In genomic region chr6:110130362-110130761, GRCh38 we compare ENCODE assay signal across 30 cellular contexts. TPM values are rescaled to one million over a fixed set of nuclear protein-coding genes. Genes with fewer than 3 reads are reported as not detected.
DNase-seq lines count a peak whose midpoint lies in the region; ATAC-seq, FAIRE-seq and TF ChIP-seq lines count a peak whose summit lies in the region.
"Had no signal": no experiment of that assay in that cellular context is flagged by ENCODE, and none has a peak within 500 bp of the region (broad histone marks: within the 10 kb centered on the region; RNA-seq: fewer than 3 reads in every experiment).

No MANE protein-coding gene starts in this region.

- ATAC-seq in K562 (no peak), mucosa of descending colon (no peak)
- ATAC-seq: A549; CD8-positive, alpha-beta T cell had no signal

- TF ChIP-seq POLR2A in K562 (conservative IDR thresholded peaks at IDR 0.05) = no peak

- no peaks in the 10 kb centered on the region for H3K9me1 ChIP-seq in K562 (ENCODE audit: control insufficient read depth, insufficient read depth, low read length)

- H3K4me3 ChIP-seq in HEK293 (ENCODE audit: low read depth, low read length) = no peak overlapping the region
- H3K4me3 ChIP-seq in K562 = no peak overlapping the region
- H3K4me3 ChIP-seq in mucosa of descending colon = no peak overlapping the region
- H3K4me3 ChIP-seq: A549; BLaER1; BLaER1 treated with 17β-estradiol and CSF1 and Interleukin-3, amounts not matched to agents 10 nM and 100 nM had no signal

- no peak for TF ChIP-seq EP300 in K562 (IDR thresholded peaks at IDR 0.05; ENCODE audit: low read length)

- TF ChIP-seq RAD21 in K562 (CRISPR knock-in tag; conservative IDR thresholded peaks at IDR 0.05 in 1 of 2, IDR thresholded peaks at IDR 0.05 in 1 of 2) = no peak

- TF ChIP-seq CTCF in HEK293 (tag by site-specific recombination; IDR thresholded peaks at IDR 0.05) = no peak
- no peak for TF ChIP-seq CTCF in K562 (IDR thresholded peaks at IDR 0.05 in 2 of 3, conservative IDR thresholded peaks at IDR 0.05 in 1 of 3; ENCODE audit: insufficient read depth in 2 of 3, low read depth in 1 of 3, low read length in 3 of 3)
- TF ChIP-seq CTCF in mucosa of descending colon (IDR thresholded peaks at IDR 0.05) = no peak

- H2AFZ ChIP-seq in K562 (ENCODE audit: low read depth, low read length) = no peak overlapping the region

- FAIRE-seq in K562 (lab: Jason Lieb, UNC) = no peak
- FAIRE-seq: A204.1, A549 had no signal

- no peak overlapping the region for H3K4me2 ChIP-seq in K562 (ENCODE audit: insufficient read depth, low read length)
- H3K4me2 ChIP-seq: A549; BLaER1; BLaER1 treated with 17β-estradiol and CSF1 and Interleukin-3, amounts not matched to agents 10 nM and 100 nM had no signal

- no TSS peak for BruUV-seq in K562 (replicated peaks; lab: Mats Ljungman, UMichigan)

- DNase-seq in K562 (ENCODE audit: extremely low read depth in 1 of 4, low spot score in 3 of 4) (no peak), mucosa of descending colon (no peak), MV-4-11 (lab: John Stamatoyannopoulos, UW) (no peak)
- DNase-seq: 8988T; ACHN; AML-193; BE2C; C1 segment of cervical spinal cord; Caco-2; Calu3; CD4-positive, alpha-beta memory T cell; CD4-positive, alpha-beta T cell; CD4-positive, CD25-positive, alpha-beta regulatory T cell; CD8-positive, alpha-beta memory T cell; CD8-positive, alpha-beta T cell; COR-L47; DMS 273 treated with DMSO at 0.1 percent for 48 hours; DMS153; DMS53; DMS79; DMS79 treated with DMSO at 0.1 percent for 48 hours; DND-41; EL had no signal

- no peak overlapping the region for H3K27ac ChIP-seq in HEK293 (ENCODE audit: extremely low read depth, low read depth, low read length)
- no peak overlapping the region for H3K27ac ChIP-seq in K562 (ENCODE audit: extremely low read depth, low read depth, low read length)
- H3K27ac ChIP-seq: 22Rv1; A549; BLaER1; BLaER1 treated with 17β-estradiol and CSF1 and Interleukin-3, amounts not matched to agents 10 nM and 100 nM; C4-2B had no signal

- intact Hi-C loops in K562 (cut with micrococcal nuclease) = no loop called here
- intact Hi-C loops in mucosa of descending colon (cut with DNase I, micrococcal nuclease) = no loop called here

- POLR2A ChIA-PET in HEK293 (lab: Yijun Ruan, JAX) (interaction anchor here (0.6 to 1.0 kb wide), 2 partner anchors 49 to 585 kb away, joined by 3 to 5 read pairs; partner anchors contain the start of genes CDC40 and WASF1), K562 (lab: Yijun Ruan, JAX) (no interaction called here)

- in situ Hi-C loops in K562 (cut with MboI) = no loop called here

- no peaks in the 10 kb centered on the region for H3K79me2 ChIP-seq in K562 (ENCODE audit: control insufficient read depth, insufficient read depth, low read length)

- CTCF ChIA-PET in HEK293 (lab: Yijun Ruan, JAX) (interaction anchor here (1.4 kb wide), 1 partner anchor 91 kb away, joined by 3 read pairs; no protein-coding TSS in a partner anchor), K562 (lab: Yijun Ruan, JAX; ENCODE audit: low intra/inter-chr PET ratio) (no interaction called here)

- no peaks in the 10 kb centered on the region for H4K20me1 ChIP-seq in K562 (replicated peaks; ENCODE audit: control insufficient read depth, insufficient read depth, low read length)

- H3K9me3 ChIP-seq in HEK293 (ENCODE audit: control insufficient read depth, insufficient read depth, low read depth, low read length) = no peaks in the 10 kb centered on the region
- no peaks in the 10 kb centered on the region for H3K9me3 ChIP-seq in K562 (replicated peaks; ENCODE audit: control insufficient read depth, insufficient read depth, low read depth, low read length)
- no peaks in the 10 kb centered on the region for H3K9me3 ChIP-seq in mucosa of descending colon
- H3K9me3 ChIP-seq: A549, BE2C, Caco-2 had no signal

- H3K4me1 ChIP-seq in HEK293 (ENCODE audit: control insufficient read depth, insufficient read depth, low read length) = peaks cover 7% of the 10 kb centered on the region; the same call in 1 of the 2 replicates
- no peaks in the 10 kb centered on the region for H3K4me1 ChIP-seq in K562 (replicated peaks in 1 of 2; ENCODE audit: control insufficient read depth in 2 of 2, insufficient read depth in 2 of 2, low read length in 2 of 2)
- H3K4me1 ChIP-seq in mucosa of descending colon (ENCODE audit: low read depth) = no peaks in the 10 kb centered on the region
- H3K4me1 ChIP-seq: A549, BE2C, Caco-2 had no signal

- H3K27me3 ChIP-seq in K562 (ENCODE audit: control insufficient read depth in 2 of 2, insufficient read depth in 2 of 2, low read length in 2 of 2) = no peaks in the 10 kb centered on the region
- H3K27me3 ChIP-seq: BE2C; BLaER1; BLaER1 treated with 17β-estradiol and CSF1 and Interleukin-3, amounts not matched to agents 10 nM and 100 nM had no signal

- H3K36me3 ChIP-seq in HEK293 (ENCODE audit: control insufficient read depth in 2 of 2, insufficient read depth in 1 of 2, low read length in 2 of 2) = peaks cover 0 to 3% of the 10 kb centered on the region in 2 experiments; a peak in 1 of 3 replicates
- H3K36me3 ChIP-seq in K562 (ENCODE audit: control insufficient read depth, insufficient read depth, low read length) = no peaks in the 10 kb centered on the region
- no peaks in the 10 kb centered on the region for H3K36me3 ChIP-seq in mucosa of descending colon (ENCODE audit: low read depth)

- no peak overlapping the region for H3K9ac ChIP-seq in K562 (ENCODE audit: insufficient read depth in 1 of 2, low read depth in 2 of 2, low read length in 2 of 2)
- H3K9ac ChIP-seq: BLaER1; BLaER1 treated with 17β-estradiol and CSF1 and Interleukin-3, amounts not matched to agents 10 nM and 100 nM had no signal

TF ChIP-seq in HEK293, 187 proteins besides CTCF, POLR2A, EP300 and RAD21 (continues in another document):
- no peak for TF ChIP-seq GFI1B (tag by site-specific recombination; IDR thresholded peaks at IDR 0.05)

TF ChIP-seq in K562, 482 proteins besides CTCF, POLR2A, EP300 and RAD21:
- TF ChIP-seq ZNF146 (CRISPR knock-in tag; IDR thresholded peaks at IDR 0.05; ENCODE audit: unreplicated experiment) (peak; percentile 56), ATF1 (CRISPR knock-in tag; IDR thresholded peaks at IDR 0.05) (no peak), ATF1 (tag; IDR thresholded peaks at IDR 0.05) (no peak)

RNA-seq across cellular contexts. Expression of gene WASF1, which starts 49.1 kb away (rescaled TPM):
- total RNA-seq in K562 (2011; cell fraction: chromatin; rRNA removed; ENCODE audit: low replicate concordance) = 2.9 and 6.2 TPM in 2 replicates
- 1.6 and 2.2 TPM in 2 replicates for total RNA-seq in K562 (2011; cell fraction: nucleolus; rRNA removed)
- 2.9 and 4.7 TPM in 2 replicates for total RNA-seq in K562 (2011; cell fraction: nucleoplasm; rRNA removed)
- total RNA-seq in K562 (2014; rRNA removed) (2.5 and 4.8 TPM in 2 replicates), K562 (2014; rRNA removed; fragmentation: Illumina TruSeq; extraction: Trizol) (7.5 and 7.9 TPM in 2 replicates), K562 (2015; rRNA removed; fragmentation: Illumina TruSeq; extraction: Trizol) (4.9 and 5.1 TPM in 2 replicates), K562 (2021) (12.6 and 13.0 TPM in 2 replicates), mucosa of descending colon (10 to 100 TPM in 1 of 3 donors, 1 to 10 TPM in 2; 1.3 to 16.0 (median 2.7) TPM)
- polyA plus RNA-seq in K562 (2011; rRNA removed) (9.1 and 13.5 TPM in 2 replicates), K562 (2014; fragmentation: Illumina TruSeq; extraction: Trizol) (13.1 and 18.2 TPM in 2 replicates), K562 (2014; fragmentation: Nextera tagmentation; extraction: Ambion mirVana) (1 to 10 TPM; 2.1 to 3.4 TPM), K562 (2014; rRNA removed) (5.6 and 7.4 TPM in 2 replicates)
- 11.7 and 15.4 TPM in 2 replicates for polyA plus RNA-seq in K562 (2011; cell fraction: cytosol; rRNA removed)
- polyA plus RNA-seq in K562 (2011; cell fraction: nucleus; rRNA removed) = 5.7 and 8.3 TPM in 2 replicates
- 6.1 and 11.1 TPM in 2 replicates for polyA plus RNA-seq in K562 (2012)
- polyA minus RNA-seq in K562 (2011; rRNA and poly(A)+ RNA removed) = 5.5 and 9.1 TPM in 2 replicates
- polyA minus RNA-seq in K562 (2011; cell fraction: cytosol; rRNA and poly(A)+ RNA removed) = 1.5 and 5.3 TPM in 2 replicates
- 3.7 and 5.5 TPM in 2 replicates for polyA minus RNA-seq in K562 (2011; cell fraction: nucleus; rRNA and poly(A)+ RNA removed)

RNA-seq across cellular contexts. Expression of gene CDC40, which starts 49.9 kb away (rescaled TPM):
- 11.2 and 27.9 TPM in 2 replicates for total RNA-seq in K562 (2011; cell fraction: chromatin; rRNA removed; ENCODE audit: low replicate concordance)
- 3.7 and 5.8 TPM in 2 replicates for total RNA-seq in K562 (2011; cell fraction: nucleolus; rRNA removed)
- 7.2 and 11.5 TPM in 2 replicates for total RNA-seq in K562 (2011; cell fraction: nucleoplasm; rRNA removed)
- total RNA-seq in K562 (2014; rRNA removed) = 9.7 and 11.0 TPM in 2 replicates
- total RNA-seq in K562 (2014; rRNA removed; fragmentation: Illumina TruSeq; extraction: Trizol) = 24.3 and 26.4 TPM in 2 replicates
- total RNA-seq in K562 (2015; rRNA removed; fragmentation: Illumina TruSeq; extraction: Trizol) = 20.6 and 23.0 TPM in 2 replicates
- total RNA-seq in K562 (2021) = 15.1 and 16.8 TPM in 2 replicates
- polyA plus RNA-seq in K562 (2011; rRNA removed) = 21.1 and 26.3 TPM in 2 replicates
- polyA plus RNA-seq in K562 (2011; cell fraction: cytosol; rRNA removed) = 5.1 and 9.1 TPM in 2 replicates
- 4.4 and 5.6 TPM in 2 replicates for polyA plus RNA-seq in K562 (2011; cell fraction: nucleus; rRNA removed)
- 11.4 and 12.7 TPM in 2 replicates for polyA plus RNA-seq in K562 (2012)
- polyA plus RNA-seq in K562 (2014; fragmentation: Illumina TruSeq; extraction: Trizol) = 16.6 and 16.7 TPM in 2 replicates
- polyA plus RNA-seq in K562 (2014; fragmentation: Nextera tagmentation; extraction: Ambion mirVana) = 10 to 100 TPM; 14.9 to 15.7 TPM
- 11.6 and 12.9 TPM in 2 replicates for polyA plus RNA-seq in K562 (2014; rRNA removed)
- 31.0 and 32.5 TPM in 2 replicates for polyA minus RNA-seq in K562 (2011; rRNA and poly(A)+ RNA removed)
- polyA minus RNA-seq in K562 (2011; cell fraction: cytosol; rRNA and poly(A)+ RNA removed) = 10.6 and 13.6 TPM in 2 replicates
- 8.3 and 13.6 TPM in 2 replicates for polyA minus RNA-seq in K562 (2011; cell fraction: nucleus; rRNA and poly(A)+ RNA removed)
- 10 to 100 TPM; 19.7 to 24.2 (median 22.0) TPM for total RNA-seq in mucosa of descending colon

Comparison
In these comparisons a context has a peak if more than half of its experiments do, and no peak if none do; other contexts are left out.
1. Of the 44 proteins assayed by ChIP-seq in both K562 and HEK293: peak only in K562: none; only in HEK293: SETDB1; in both: ZNF146; in neither: 42.